Comparison of ENCODE assay signal across 1 cellular context in genomic region chr12:6752931-6753771, GRCh38.
TF ChIP-seq lines count a peak whose summit lies in the region.

MLF2 (minus strand) TSS chr12:6753141; CDS start chr12:6752334, 807 bp downstream.

TF ChIP-seq in K562, 482 proteins besides CTCF, POLR2A, EP300 and RAD21 (continued from another document and continues in another):
- TF ChIP-seq PATZ1 (CRISPR knock-in tag; IDR thresholded peaks at IDR 0.05; ENCODE audit: borderline replicate concordance) (no peak), SREBF2 (CRISPR knock-in tag; IDR thresholded peaks at IDR 0.05) (no peak), HINFP (tag; conservative IDR thresholded peaks at IDR 0.05; ENCODE audit: low read depth) (no peak), KAT8 (IDR thresholded peaks at IDR 0.05; ENCODE audit: low read depth) (no peak), HBP1 (CRISPR knock-in tag; IDR thresholded peaks at IDR 0.05) (no peak), NRF1 (conservative IDR thresholded peaks at IDR 0.05 in 1 of 2, IDR thresholded peaks at IDR 0.05 in 1 of 2) (peak; percentile 64 to 70), ZNF707 (CRISPR knock-in tag; conservative IDR thresholded peaks at IDR 0.05) (no peak), ZNF239 (CRISPR knock-in tag; IDR thresholded peaks at IDR 0.05) (no peak), SMARCA5 (IDR thresholded peaks at IDR 0.05) (0 out of 2 replicates have a peak, but pooled peaks have one; percentile 24), SAFB2 (IDR thresholded peaks at IDR 0.05; ENCODE audit: borderline replicate concordance, low read depth, low read length, severe bottlenecking) (no peak), HMG20B (CRISPR knock-in tag; IDR thresholded peaks at IDR 0.05) (no peak), ERF (CRISPR knock-in tag; IDR thresholded peaks at IDR 0.05) (no peak), LEF1 (IDR thresholded peaks at IDR 0.05) (no peak), CBX3 (IDR thresholded peaks at IDR 0.05; ENCODE audit: borderline replicate concordance in 1 of 2, low read length in 2 of 2) (no peak), CBX8 (IDR thresholded peaks at IDR 0.05; ENCODE audit: borderline replicate concordance, extremely low read depth, low read depth, low read length, poor library complexity, severe bottlenecking) (no peak), SP1 (CRISPR knock-in tag; IDR thresholded peaks at IDR 0.05) (peak; percentile 74), PHF21A (IDR thresholded peaks at IDR 0.05; ENCODE audit: borderline replicate concordance, low read depth) (no peak), CCNT2 (IDR thresholded peaks at IDR 0.05; ENCODE audit: borderline replicate concordance, extremely low read depth, insufficient read length, low read depth, low read length) (peak; percentile 29), ZNF778 (CRISPR knock-in tag; IDR thresholded peaks at IDR 0.05) (no peak), TCF7 (IDR thresholded peaks at IDR 0.05; ENCODE audit: borderline replicate concordance) (no peak), TGIF2 (CRISPR knock-in tag; IDR thresholded peaks at IDR 0.05) (no peak), SMAD3 (CRISPR knock-in tag; conservative IDR thresholded peaks at IDR 0.05) (no peak), SPI1 (IDR thresholded peaks at IDR 0.05; ENCODE audit: borderline replicate concordance, low read depth, low read length) (no peak)
- TF ChIP-seq, protein P1, sequence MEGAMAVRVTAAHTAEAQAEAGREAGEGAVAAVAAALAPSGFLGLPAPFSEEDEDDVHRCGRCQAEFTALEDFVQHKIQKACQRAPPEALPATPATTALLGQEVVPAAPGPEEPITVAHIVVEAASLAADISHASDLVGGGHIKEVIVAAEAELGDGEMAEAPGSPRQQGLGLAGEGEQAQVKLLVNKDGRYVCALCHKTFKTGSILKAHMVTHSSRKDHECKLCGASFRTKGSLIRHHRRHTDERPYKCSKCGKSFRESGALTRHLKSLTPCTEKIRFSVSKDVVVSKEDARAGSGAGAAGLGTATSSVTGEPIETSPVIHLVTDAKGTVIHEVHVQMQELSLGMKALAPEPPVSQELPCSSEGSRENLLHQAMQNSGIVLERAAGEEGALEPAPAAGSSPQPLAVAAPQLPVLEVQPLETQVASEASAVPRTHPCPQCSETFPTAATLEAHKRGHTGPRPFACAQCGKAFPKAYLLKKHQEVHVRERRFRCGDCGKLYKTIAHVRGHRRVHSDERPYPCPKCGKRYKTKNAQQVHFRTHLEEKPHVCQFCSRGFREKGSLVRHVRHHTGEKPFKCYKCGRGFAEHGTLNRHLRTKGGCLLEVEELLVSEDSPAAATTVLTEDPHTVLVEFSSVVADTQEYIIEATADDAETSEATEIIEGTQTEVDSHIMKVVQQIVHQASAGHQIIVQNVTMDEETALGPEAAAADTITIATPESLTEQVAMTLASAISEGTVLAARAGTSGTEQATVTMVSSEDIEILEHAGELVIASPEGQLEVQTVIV (CRISPR knock-in tag; IDR thresholded peaks at IDR 0.05; ENCODE audit: borderline replicate concordance) = no peak
- TF ChIP-seq, protein P2, sequence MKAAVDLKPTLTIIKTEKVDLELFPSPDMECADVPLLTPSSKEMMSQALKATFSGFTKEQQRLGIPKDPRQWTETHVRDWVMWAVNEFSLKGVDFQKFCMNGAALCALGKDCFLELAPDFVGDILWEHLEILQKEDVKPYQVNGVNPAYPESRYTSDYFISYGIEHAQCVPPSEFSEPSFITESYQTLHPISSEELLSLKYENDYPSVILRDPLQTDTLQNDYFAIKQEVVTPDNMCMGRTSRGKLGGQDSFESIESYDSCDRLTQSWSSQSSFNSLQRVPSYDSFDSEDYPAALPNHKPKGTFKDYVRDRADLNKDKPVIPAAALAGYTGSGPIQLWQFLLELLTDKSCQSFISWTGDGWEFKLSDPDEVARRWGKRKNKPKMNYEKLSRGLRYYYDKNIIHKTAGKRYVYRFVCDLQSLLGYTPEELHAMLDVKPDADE (conservative IDR thresholded peaks at IDR 0.05; ENCODE audit: control insufficient read depth, low read depth, low read length) = peak; percentile 57; the same call in 1 of the 2 replicates
- TF ChIP-seq, protein P3, sequence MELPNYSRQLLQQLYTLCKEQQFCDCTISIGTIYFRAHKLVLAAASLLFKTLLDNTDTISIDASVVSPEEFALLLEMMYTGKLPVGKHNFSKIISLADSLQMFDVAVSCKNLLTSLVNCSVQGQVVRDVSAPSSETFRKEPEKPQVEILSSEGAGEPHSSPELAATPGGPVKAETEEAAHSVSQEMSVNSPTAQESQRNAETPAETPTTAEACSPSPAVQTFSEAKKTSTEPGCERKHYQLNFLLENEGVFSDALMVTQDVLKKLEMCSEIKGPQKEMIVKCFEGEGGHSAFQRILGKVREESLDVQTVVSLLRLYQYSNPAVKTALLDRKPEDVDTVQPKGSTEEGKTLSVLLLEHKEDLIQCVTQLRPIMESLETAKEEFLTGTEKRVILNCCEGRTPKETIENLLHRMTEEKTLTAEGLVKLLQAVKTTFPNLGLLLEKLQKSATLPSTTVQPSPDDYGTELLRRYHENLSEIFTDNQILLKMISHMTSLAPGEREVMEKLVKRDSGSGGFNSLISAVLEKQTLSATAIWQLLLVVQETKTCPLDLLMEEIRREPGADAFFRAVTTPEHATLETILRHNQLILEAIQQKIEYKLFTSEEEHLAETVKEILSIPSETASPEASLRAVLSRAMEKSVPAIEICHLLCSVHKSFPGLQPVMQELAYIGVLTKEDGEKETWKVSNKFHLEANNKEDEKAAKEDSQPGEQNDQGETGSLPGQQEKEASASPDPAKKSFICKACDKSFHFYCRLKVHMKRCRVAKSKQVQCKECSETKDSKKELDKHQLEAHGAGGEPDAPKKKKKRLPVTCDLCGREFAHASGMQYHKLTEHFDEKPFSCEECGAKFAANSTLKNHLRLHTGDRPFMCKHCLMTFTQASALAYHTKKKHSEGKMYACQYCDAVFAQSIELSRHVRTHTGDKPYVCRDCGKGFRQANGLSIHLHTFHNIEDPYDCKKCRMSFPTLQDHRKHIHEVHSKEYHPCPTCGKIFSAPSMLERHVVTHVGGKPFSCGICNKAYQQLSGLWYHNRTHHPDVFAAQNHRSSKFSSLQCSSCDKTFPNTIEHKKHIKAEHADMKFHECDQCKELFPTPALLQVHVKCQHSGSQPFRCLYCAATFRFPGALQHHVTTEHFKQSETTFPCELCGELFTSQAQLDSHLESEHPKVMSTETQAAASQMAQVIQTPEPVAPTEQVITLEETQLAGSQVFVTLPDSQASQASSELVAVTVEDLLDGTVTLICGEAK (IDR thresholded peaks at IDR 0.05) = peak; percentile 80
- TF ChIP-seq, protein P3 (CRISPR knock-in tag; IDR thresholded peaks at IDR 0.05) = no peak
- TF ChIP-seq, protein P4, sequence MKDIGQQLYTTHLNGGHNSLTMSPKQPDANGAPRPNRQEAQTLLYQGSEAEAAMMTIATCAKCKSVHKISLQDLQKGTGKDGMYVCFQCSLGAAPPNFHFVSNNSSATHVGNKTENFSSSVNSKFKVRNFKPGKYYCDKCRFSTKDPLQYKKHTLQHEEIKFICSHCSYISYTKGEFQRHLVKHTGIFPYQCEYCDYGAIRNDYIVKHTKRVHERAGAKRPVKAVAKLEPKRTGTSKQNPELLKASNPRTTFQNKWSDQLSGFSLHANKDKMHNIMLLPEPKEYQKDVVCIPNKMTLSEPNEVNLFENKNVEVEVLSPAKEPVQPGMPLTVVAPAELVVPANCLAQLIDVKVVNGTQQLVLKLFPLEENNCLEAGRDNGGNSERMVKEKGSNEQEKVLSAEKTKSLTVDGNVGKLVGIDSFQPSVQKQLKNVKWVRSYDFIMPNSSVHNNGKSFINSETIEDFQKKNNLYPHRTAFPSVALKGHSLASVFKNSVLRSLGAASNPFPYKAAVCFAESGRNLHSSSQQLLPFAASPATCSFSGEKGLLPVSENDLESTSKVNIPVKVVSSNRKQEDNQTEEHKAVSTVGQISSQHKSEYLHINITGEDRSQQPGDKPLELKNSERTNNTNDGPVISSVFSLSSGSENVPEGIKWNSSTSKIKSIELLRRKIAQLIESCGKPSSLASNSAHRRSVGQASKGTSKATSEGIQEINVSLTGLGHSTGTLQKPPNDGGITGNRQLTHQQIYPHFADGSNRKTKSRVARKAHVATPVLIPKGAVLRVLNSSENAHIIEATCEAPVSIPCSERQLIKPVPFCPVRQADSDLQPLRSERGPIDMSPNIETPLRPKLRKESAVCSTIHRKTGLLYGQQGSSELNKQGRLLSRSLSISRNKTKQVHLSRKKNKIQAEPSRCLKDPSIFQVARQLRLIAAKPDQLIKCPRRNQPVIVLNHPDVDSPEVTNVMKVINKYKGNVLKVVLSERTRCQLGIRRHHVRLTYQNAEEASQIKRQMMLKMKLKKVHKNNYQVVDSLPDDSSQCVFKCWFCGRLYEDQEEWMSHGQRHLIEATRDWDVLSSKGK (CRISPR knock-in tag; IDR thresholded peaks at IDR 0.05) = no peak
- TF ChIP-seq, protein P5, sequence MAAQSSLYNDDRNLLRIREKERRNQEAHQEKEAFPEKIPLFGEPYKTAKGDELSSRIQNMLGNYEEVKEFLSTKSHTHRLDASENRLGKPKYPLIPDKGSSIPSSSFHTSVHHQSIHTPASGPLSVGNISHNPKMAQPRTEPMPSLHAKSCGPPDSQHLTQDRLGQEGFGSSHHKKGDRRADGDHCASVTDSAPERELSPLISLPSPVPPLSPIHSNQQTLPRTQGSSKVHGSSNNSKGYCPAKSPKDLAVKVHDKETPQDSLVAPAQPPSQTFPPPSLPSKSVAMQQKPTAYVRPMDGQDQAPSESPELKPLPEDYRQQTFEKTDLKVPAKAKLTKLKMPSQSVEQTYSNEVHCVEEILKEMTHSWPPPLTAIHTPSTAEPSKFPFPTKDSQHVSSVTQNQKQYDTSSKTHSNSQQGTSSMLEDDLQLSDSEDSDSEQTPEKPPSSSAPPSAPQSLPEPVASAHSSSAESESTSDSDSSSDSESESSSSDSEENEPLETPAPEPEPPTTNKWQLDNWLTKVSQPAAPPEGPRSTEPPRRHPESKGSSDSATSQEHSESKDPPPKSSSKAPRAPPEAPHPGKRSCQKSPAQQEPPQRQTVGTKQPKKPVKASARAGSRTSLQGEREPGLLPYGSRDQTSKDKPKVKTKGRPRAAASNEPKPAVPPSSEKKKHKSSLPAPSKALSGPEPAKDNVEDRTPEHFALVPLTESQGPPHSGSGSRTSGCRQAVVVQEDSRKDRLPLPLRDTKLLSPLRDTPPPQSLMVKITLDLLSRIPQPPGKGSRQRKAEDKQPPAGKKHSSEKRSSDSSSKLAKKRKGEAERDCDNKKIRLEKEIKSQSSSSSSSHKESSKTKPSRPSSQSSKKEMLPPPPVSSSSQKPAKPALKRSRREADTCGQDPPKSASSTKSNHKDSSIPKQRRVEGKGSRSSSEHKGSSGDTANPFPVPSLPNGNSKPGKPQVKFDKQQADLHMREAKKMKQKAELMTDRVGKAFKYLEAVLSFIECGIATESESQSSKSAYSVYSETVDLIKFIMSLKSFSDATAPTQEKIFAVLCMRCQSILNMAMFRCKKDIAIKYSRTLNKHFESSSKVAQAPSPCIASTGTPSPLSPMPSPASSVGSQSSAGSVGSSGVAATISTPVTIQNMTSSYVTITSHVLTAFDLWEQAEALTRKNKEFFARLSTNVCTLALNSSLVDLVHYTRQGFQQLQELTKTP (IDR thresholded peaks at IDR 0.05; ENCODE audit: low read depth in 1 of 2, partially characterized antibody in 2 of 2) = no peak
